ENCODE assay signal across 29 cellular contexts in genomic region chr6:126072834-126073233, GRCh38.
"Had no signal": no experiment of that assay in that cellular context is flagged by ENCODE, and none has a peak within 500 bp of the region (broad histone marks: within the 10 kb centered on the region; RNA-seq: fewer than 3 reads in every experiment).

No MANE protein-coding gene starts in this region.

- H3K9ac ChIP-seq: neural progenitor cell, parathyroid adenoma had no signal

- H3K4me2 ChIP-seq: neural progenitor cell, smooth muscle cell had no signal

- H3K9me3 ChIP-seq: ovary, psoas muscle, spleen, suprapubic skin, testis, tibial artery, transverse colon, upper lobe of right lung, uterus had no signal

- ATAC-seq: naive thymus-derived CD8-positive, alpha-beta T cell; natural killer cell treated with Interleukin-12 subunit alpha and Interleukin-12 subunit beta and Interleukin-15 and Interleukin-18, amount 100 ng/mL, for 72 hours; psoas muscle; right cardiac atrium; sciatic nerve; stimulated activated memory B cell treated with anti-CD40 and anti-IgM and Interleukin-4, amounts not matched to agents 10 μg/mL and 1 μg/mL and 100 μg/mL, for 72 hours; stimulated activated naive CD8-positive, alpha-beta T cell treated with anti-CD3 and anti-CD28 coated beads, Interleukin-15, amount 100 ng/mL, for 72 hours; stimulated activated naive CD8-positive, alpha-beta T cell treated with anti-CD3 and anti-CD28 coated beads, Interleukin-15, Interleukin-2, amounts not matched to agents 100 U/mL and 50 U/mL, for 24 hours; upper lobe of right lung had no signal

- H3K36me3 ChIP-seq: neural progenitor cell, ovary, suprapubic skin, tibial artery, transverse colon, uterus had no signal

- H2AFZ ChIP-seq: neural progenitor cell, parathyroid adenoma had no signal

- DNase-seq: naive thymus-derived CD8-positive, alpha-beta T cell; occipital lobe; ovary; posterior cingulate gyrus; psoas muscle; right cardiac atrium; spleen; stimulated activated CD4-positive, alpha-beta T cell treated with anti-CD3 and anti-CD28 coated beads, Interleukin-12 subunit alpha, Interleukin-12 subunit beta, amount 100 ng/mL, for 4 hours; stimulated activated CD4-positive, alpha-beta T cell treated with anti-CD3 and anti-CD28 coated beads, Interleukin-1b, Interleukin-23, amount 100 ng/mL, for 48 hours; stimulated activated CD4-positive, alpha-beta T cell treated with anti-CD3 and anti-CD28 coated beads, Interleukin-4, amount 100 ng/mL, for 1 hour; stimulated activated CD4-positive, alpha-beta T cell treated with anti-CD3 and anti-CD28 coated beads, Interleukin-4, amount 100 ng/mL, for 4 hours; stimulated activated CD8-positive, alpha-beta memory T cell treated with anti-CD3 and anti-CD28 coated beads, Interleukin-4, amount 100 ng/mL, for 48 hours; stimulated activated naive CD4-positive, alpha-beta T cell; stimulated activated naive CD8-positive, alpha-beta T cell treated with anti-CD3 and anti-CD28 coated beads, Interleukin-15, amount 100 ng/mL, for 72 hours; stimulated activated naive CD8-positive, alpha-beta T cell treated with anti-CD3 and anti-CD28 coated beads, Interleukin-15, Interleukin-2, amounts not matched to agents 100 U/mL and 50 U/mL, for 24 hours; substantia nigra; testis; tibial artery; transverse colon; upper lobe of right lung; uterus had no signal

- H3K4me1 ChIP-seq: psoas muscle, spleen, tibial artery, transverse colon had no signal

- H3K4me3 ChIP-seq: neural progenitor cell, ovary, psoas muscle, skin epidermis, smooth muscle cell, spleen, suprapubic skin, testis, tibial artery, transverse colon, upper lobe of right lung, uterus had no signal

- H3K27me3 ChIP-seq: neural progenitor cell, ovary, spleen, suprapubic skin, testis, tibial artery, transverse colon, upper lobe of right lung, uterus had no signal

- H3K27ac ChIP-seq: neural progenitor cell, ovary, parathyroid adenoma, psoas muscle, skin epidermis, spleen, suprapubic skin, testis, tibial artery, transverse colon, upper lobe of right lung had no signal

- H3K79me2 ChIP-seq: parathyroid adenoma had no signal
